8 cellular contexts compared by ENCODE assay signal in genomic region chr10:110643670-110644597, GRCh38. TPM values are rescaled to one million over a fixed set of nuclear protein-coding genes. Genes with fewer than 3 reads are reported as not detected.
DNase-seq lines count a peak whose midpoint lies in the region; ATAC-seq and TF ChIP-seq lines count a peak whose summit lies in the region.

TSS of gene RBM20 (plus strand) at chr10:110644336. CDS start at chr10:110644455, 119 bp downstream.

- CTCF ChIA-PET in GM10248 (lab: Yijun Ruan, JAX), result interaction anchor here (0.9 to 1.3 kb wide), 2 partner anchors 29 to 63 kb away, joined by 3 read pairs; no protein-coding TSS in a partner anchor

- no peak within 1 kb of the TSS for H3K27ac ChIP-seq in parathyroid adenoma

- H3K36me3 ChIP-seq in parathyroid adenoma (ENCODE audit: control insufficient read depth, insufficient read depth, low read length), result no peaks in the 10 kb centered on the region

- peak within 1 kb of the TSS; percentile 34 for H3K27ac Mint-ChIP-seq in activated T-helper 1 cell treated with anti-CD3 and anti-CD28 coated beads, Interleukin-12 subunit alpha, Interleukin-12 subunit beta, Interleukin-2, Interleukin-4 antibody, amounts not matched to agents 30 ng/mL and 10 ng/mL and 1 ng/mL, durations not matched to agents 14 hours and 24 hours and 36 hours

- no peaks in the 10 kb centered on the region for H3K4me1 ChIP-seq in parathyroid adenoma

- H3K27me3 ChIP-seq in parathyroid adenoma (ENCODE audit: control insufficient read depth, insufficient read depth, low read length), result peaks cover 7% of the 10 kb centered on the region

- ATAC-seq in Right ventricle myocardium inferior (peak; percentile 85), HG03571 (IDR thresholded peaks at IDR 0.05; ENCODE audit: unreplicated experiment) (no peak)

- DNase-seq in GM10248 (ENCODE audit: extremely low spot score) (peak; percentile 41), HuH-7 (ENCODE audit: low spot score) (peak; percentile 26), Right ventricle myocardium inferior (ENCODE audit: missing footprints) (peak; percentile 79), NCI-H1092 treated with DMSO at 0.1 percent for 48 hours (lab: John Stamatoyannopoulos, UW) (no peak), COLO829 (ENCODE audit: low spot score) (no peak)
- DNase-seq in activated T-helper 1 cell treated with anti-CD3 and anti-CD28 coated beads, Interleukin-12 subunit alpha, Interleukin-12 subunit beta, Interleukin-2, Interleukin-4 antibody, amounts not matched to agents 30 ng/mL and 10 ng/mL and 1 ng/mL, durations not matched to agents 14 hours and 24 hours and 36 hours (ENCODE audit: low spot score), result no peak

- intact Hi-C loops in activated T-helper 1 cell treated with anti-CD3 and anti-CD28 coated beads, Interleukin-12 subunit alpha, Interleukin-12 subunit beta, Interleukin-2, Interleukin-4 antibody, amounts not matched to agents 30 ng/mL and 10 ng/mL and 1 ng/mL, durations not matched to agents 14 hours and 24 hours and 36 hours (cut with micrococcal nuclease), result loop anchor here (2.0 kb wide), 2 partner anchors 33 to 433 kb away; partner anchors contain the start of gene ADRA2A
- intact Hi-C loops in Right ventricle myocardium inferior (cut with DNase I), result loop anchor here (2.0 to 10.0 kb wide), 3 partner anchors 41 to 241 kb away; no protein-coding TSS in a partner anchor

- TF ChIP-seq CTCF in GM10248 (IDR thresholded peaks at IDR 0.05; ENCODE audit: control extremely low read depth, extremely low read depth, low read depth, missing control alignments) (no peak), parathyroid adenoma (IDR thresholded peaks at IDR 0.05) (no peak)

- H3K9me3 ChIP-seq in parathyroid adenoma (ENCODE audit: control insufficient read depth, low read length), result no peaks in the 10 kb centered on the region

- no peaks in the 10 kb centered on the region for H3K9me3 Mint-ChIP-seq in activated T-helper 1 cell treated with anti-CD3 and anti-CD28 coated beads, Interleukin-12 subunit alpha, Interleukin-12 subunit beta, Interleukin-2, Interleukin-4 antibody, amounts not matched to agents 30 ng/mL and 10 ng/mL and 1 ng/mL, durations not matched to agents 14 hours and 24 hours and 36 hours

- peaks cover 6% of the 10 kb centered on the region for H3K36me3 Mint-ChIP-seq in activated T-helper 1 cell treated with anti-CD3 and anti-CD28 coated beads, Interleukin-12 subunit alpha, Interleukin-12 subunit beta, Interleukin-2, Interleukin-4 antibody, amounts not matched to agents 30 ng/mL and 10 ng/mL and 1 ng/mL, durations not matched to agents 14 hours and 24 hours and 36 hours (ENCODE audit: low read depth)

- H3K79me2 ChIP-seq in parathyroid adenoma, result no peaks in the 10 kb centered on the region

- peaks cover 27% of the 10 kb centered on the region for H3K4me1 Mint-ChIP-seq in activated T-helper 1 cell treated with anti-CD3 and anti-CD28 coated beads, Interleukin-12 subunit alpha, Interleukin-12 subunit beta, Interleukin-2, Interleukin-4 antibody, amounts not matched to agents 30 ng/mL and 10 ng/mL and 1 ng/mL, durations not matched to agents 14 hours and 24 hours and 36 hours (ENCODE audit: low read depth)

- H3K4me2 ChIP-seq in parathyroid adenoma (ENCODE audit: low read length), result peak within 1 kb of the TSS; percentile 86

- peaks cover 66% of the 10 kb centered on the region for H3K27me3 Mint-ChIP-seq in activated T-helper 1 cell treated with anti-CD3 and anti-CD28 coated beads, Interleukin-12 subunit alpha, Interleukin-12 subunit beta, Interleukin-2, Interleukin-4 antibody, amounts not matched to agents 30 ng/mL and 10 ng/mL and 1 ng/mL, durations not matched to agents 14 hours and 24 hours and 36 hours (ENCODE audit: insufficient read depth)

- no peak within 1 kb of the TSS for H3K9ac ChIP-seq in parathyroid adenoma

- peak within 1 kb of the TSS; percentile 61 for H3K4me3 ChIP-seq in parathyroid adenoma (ENCODE audit: low read depth, low read length)

- H3K4me3 Mint-ChIP-seq in activated T-helper 1 cell treated with anti-CD3 and anti-CD28 coated beads, Interleukin-12 subunit alpha, Interleukin-12 subunit beta, Interleukin-2, Interleukin-4 antibody, amounts not matched to agents 30 ng/mL and 10 ng/mL and 1 ng/mL, durations not matched to agents 14 hours and 24 hours and 36 hours, result peak within 1 kb of the TSS; percentile 85

- peak within 1 kb of the TSS; percentile 73 for H2AFZ ChIP-seq in parathyroid adenoma

- POLR2A ChIA-PET in GM10248 (lab: Yijun Ruan, JAX), result no interaction called here

RNA-seq across cellular contexts. Expression of gene RBM20, which starts in this region (rescaled TPM):
- not detected in 2 replicates for total RNA-seq in activated T-helper 1 cell treated with anti-CD3 and anti-CD28 coated beads, Interleukin-12 subunit alpha, Interleukin-12 subunit beta, Interleukin-2, Interleukin-4 antibody, amounts not matched to agents 30 ng/mL and 10 ng/mL and 1 ng/mL, durations not matched to agents 14 hours and 24 hours and 36 hours
- 103 TPM for total RNA-seq in Right ventricle myocardium inferior

Comparison
In these comparisons a context has a peak if more than half of its experiments do, and no peak if none do; other contexts are left out.
1. RNA of gene RBM20 (total RNA-seq): 103 TPM in Right ventricle myocardium inferior (single experiment); not detected in activated T-helper 1 cell treated with anti-CD3 and anti-CD28 coated beads, Interleukin-12 subunit alpha, Interleukin-12 subunit beta, Interleukin-2, Interleukin-4 antibody, amounts not matched to agents 30 ng/mL and 10 ng/mL and 1 ng/mL, durations not matched to agents 14 hours and 24 hours and 36 hours; every median in the first group is over 10 times any median in the second.
2. DNase-seq: peak in GM10248 (single experiment), HuH-7 (single experiment) and Right ventricle myocardium inferior (single experiment); none in activated T-helper 1 cell treated with anti-CD3 and anti-CD28 coated beads, Interleukin-12 subunit alpha, Interleukin-12 subunit beta, Interleukin-2, Interleukin-4 antibody, amounts not matched to agents 30 ng/mL and 10 ng/mL and 1 ng/mL, durations not matched to agents 14 hours and 24 hours and 36 hours (single experiment), NCI-H1092 treated with DMSO at 0.1 percent for 48 hours (single experiment) and COLO829 (single experiment).